In the genomic region with DNA sequence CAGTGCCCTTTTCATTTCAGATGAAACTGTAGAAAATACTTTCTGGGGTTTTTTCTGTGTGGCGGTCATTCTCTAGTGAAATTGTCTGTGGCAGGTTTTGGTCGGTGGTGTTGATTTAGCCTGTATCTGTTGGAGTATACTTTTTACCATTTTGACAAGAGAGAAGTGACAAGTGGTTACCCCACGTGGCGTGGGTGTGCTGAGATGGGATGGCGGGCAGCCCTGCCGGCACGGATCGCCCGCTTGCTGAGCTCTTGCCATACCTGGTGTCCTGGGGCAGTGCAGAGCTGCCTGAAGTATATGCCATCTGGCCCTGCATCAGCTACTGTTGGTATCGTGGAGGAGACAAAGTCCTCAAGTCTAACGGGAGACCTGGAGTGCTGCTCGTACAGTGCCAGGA, we compare ENCODE assay signal across 19 cellular contexts.
DNase-seq lines count a peak whose midpoint lies in the region; ATAC-seq and TF ChIP-seq lines count a peak whose summit lies in the region.
"Had no signal": no experiment of that assay in that cellular context is flagged by ENCODE, and none has a peak within 500 bp of the region (broad histone marks: within the 10 kb centered on the region; RNA-seq: fewer than 3 reads in every experiment).

No MANE protein-coding gene starts in this region.

- no peaks in the 10 kb centered on the region for H3K9me3 Mint-ChIP-seq in activated CD4-positive, alpha-beta T cell treated with anti-CD3 and anti-CD28 coated beads, Interleukin-2, amount 10 ng/mL, durations not matched to agents 24 days and 14 days
- no peaks in the 10 kb centered on the region for H3K9me3 Mint-ChIP-seq in activated CD4-positive, alpha-beta T cell treated with anti-CD3 and anti-CD28 coated beads, Interleukin-2, amount 10 ng/mL, durations not matched to agents 7 days and 5 days
- no peaks in the 10 kb centered on the region for H3K9me3 Mint-ChIP-seq in endothelial cell (ENCODE audit: unreplicated experiment)

- no peaks in the 10 kb centered on the region for H3K27me3 ChIP-seq in psoas muscle (ENCODE audit: insufficient read depth in 3 of 3, low read length in 2 of 3)

- H3K4me3 Mint-ChIP-seq in activated CD4-positive, alpha-beta T cell treated with anti-CD3 and anti-CD28 coated beads, Interleukin-2, amount 10 ng/mL, durations not matched to agents 24 days and 14 days: no peak overlapping the region
- H3K4me3 Mint-ChIP-seq in activated CD4-positive, alpha-beta T cell treated with anti-CD3 and anti-CD28 coated beads, Interleukin-2, amount 10 ng/mL, durations not matched to agents 7 days and 5 days: no peak overlapping the region
- no peak overlapping the region for H3K4me3 Mint-ChIP-seq in endothelial cell (ENCODE audit: unreplicated experiment)
- H3K4me3 Mint-ChIP-seq: CD14-positive monocyte had no signal

- H3K9me3 ChIP-seq in psoas muscle: no peaks in the 10 kb centered on the region
- H3K9me3 ChIP-seq: HAP-1 had no signal

- H3K36me3 Mint-ChIP-seq in activated CD4-positive, alpha-beta T cell treated with anti-CD3 and anti-CD28 coated beads, Interleukin-2, amount 10 ng/mL, durations not matched to agents 24 days and 14 days (ENCODE audit: low read depth): peaks cover 11% of the 10 kb centered on the region
- peaks cover 11% of the 10 kb centered on the region for H3K36me3 Mint-ChIP-seq in activated CD4-positive, alpha-beta T cell treated with anti-CD3 and anti-CD28 coated beads, Interleukin-2, amount 10 ng/mL, durations not matched to agents 7 days and 5 days (ENCODE audit: low read depth)
- H3K36me3 Mint-ChIP-seq in endothelial cell (ENCODE audit: low read depth, unreplicated experiment): peaks cover 16% of the 10 kb centered on the region

- DNase-seq in activated CD4-positive, alpha-beta T cell treated with anti-CD3 and anti-CD28 coated beads, Interleukin-2, amount 10 ng/mL, durations not matched to agents 24 days and 14 days: no peak
- no peak for DNase-seq in activated CD4-positive, alpha-beta T cell treated with anti-CD3 and anti-CD28 coated beads, Interleukin-2, amount 10 ng/mL, durations not matched to agents 7 days and 5 days
- DNase-seq in NCI-H524 (lab: John Stamatoyannopoulos, UW): peak; percentile 73 to 87
- no peak for DNase-seq in endothelial cell (ENCODE audit: low spot score)
- no peak for DNase-seq in psoas muscle
- DNase-seq in activated T-cell treated with anti-CD3 and anti-CD28 coated beads for 4 hours: no peak
- DNase-seq in stimulated activated naive CD4-positive, alpha-beta T cell (lab: John Stamatoyannopoulos, UW): no peak
- DNase-seq in effector CD4-positive, alpha-beta T cell: no peak
- DNase-seq: 8988T, DMS79 treated with DMSO at 0.1 percent for 48 hours, MM.1S, NCI-H1092 treated with DMSO at 0.1 percent for 48 hours, NCI-H146, NCI-H2081, NCI-H510A treated with DMSO at 0.1 percent for 48 hours, PC-3, RPMI8226 had no signal

- no peaks in the 10 kb centered on the region for H3K27me3 Mint-ChIP-seq in activated CD4-positive, alpha-beta T cell treated with anti-CD3 and anti-CD28 coated beads, Interleukin-2, amount 10 ng/mL, durations not matched to agents 24 days and 14 days
- no peaks in the 10 kb centered on the region for H3K27me3 Mint-ChIP-seq in activated CD4-positive, alpha-beta T cell treated with anti-CD3 and anti-CD28 coated beads, Interleukin-2, amount 10 ng/mL, durations not matched to agents 7 days and 5 days
- peaks cover 1% of the 10 kb centered on the region for H3K27me3 Mint-ChIP-seq in endothelial cell (ENCODE audit: unreplicated experiment)

- no peak for TF ChIP-seq CTCF in endothelial cell (IDR thresholded peaks at IDR 0.05; ENCODE audit: unreplicated experiment)
- TF ChIP-seq CTCF in psoas muscle (IDR thresholded peaks at IDR 0.05): no peak

- H3K27ac Mint-ChIP-seq in activated CD4-positive, alpha-beta T cell treated with anti-CD3 and anti-CD28 coated beads, Interleukin-2, amount 10 ng/mL, durations not matched to agents 24 days and 14 days: peak overlapping the region; percentile 8
- H3K27ac Mint-ChIP-seq in activated CD4-positive, alpha-beta T cell treated with anti-CD3 and anti-CD28 coated beads, Interleukin-2, amount 10 ng/mL, durations not matched to agents 7 days and 5 days: no peak overlapping the region
- H3K27ac Mint-ChIP-seq in endothelial cell (ENCODE audit: unreplicated experiment): peak overlapping the region; percentile 45

- POLR2A ChIA-PET in activated CD4-positive, alpha-beta T cell treated with anti-CD3 and anti-CD28 coated beads, Interleukin-2, amount 10 ng/mL, durations not matched to agents 7 days and 5 days (lab: Charles Lee): no interaction called here

- ATAC-seq in psoas muscle: no peak

- intact Hi-C loops in activated CD4-positive, alpha-beta T cell treated with anti-CD3 and anti-CD28 coated beads, Interleukin-2, amount 10 ng/mL, durations not matched to agents 24 days and 14 days (cut with micrococcal nuclease): no loop called here
- intact Hi-C loops in psoas muscle (cut with DNase I): no loop called here

- peaks cover 0 to 41% of the 10 kb centered on the region in 2 donors for H3K36me3 ChIP-seq in psoas muscle (ENCODE audit: insufficient read depth in 1 of 2, low read depth in 1 of 2)

- peaks cover 16% of the 10 kb centered on the region for H3K4me1 ChIP-seq in psoas muscle
- H3K4me1 ChIP-seq: HAP-1 had no signal

- CTCF ChIA-PET in activated CD4-positive, alpha-beta T cell treated with anti-CD3 and anti-CD28 coated beads, Interleukin-2, amount 10 ng/mL, durations not matched to agents 7 days and 5 days (lab: Charles Lee): interaction anchor here (0.6 kb wide), 1 partner anchor 230 kb away, joined by 3 read pairs; no protein-coding TSS in a partner anchor

- WGBS in psoas muscle, 3 donors: 68 to 90% (median 83%) methylated on average over 12 of the region's 12 CpGs

- H3K4me1 Mint-ChIP-seq in activated CD4-positive, alpha-beta T cell treated with anti-CD3 and anti-CD28 coated beads, Interleukin-2, amount 10 ng/mL, durations not matched to agents 24 days and 14 days: peaks cover 5% of the 10 kb centered on the region
- no peaks in the 10 kb centered on the region for H3K4me1 Mint-ChIP-seq in activated CD4-positive, alpha-beta T cell treated with anti-CD3 and anti-CD28 coated beads, Interleukin-2, amount 10 ng/mL, durations not matched to agents 7 days and 5 days
- peaks cover 13% of the 10 kb centered on the region for H3K4me1 Mint-ChIP-seq in endothelial cell (ENCODE audit: unreplicated experiment)

- H3K27ac ChIP-seq in psoas muscle: peak overlapping the region; percentile 42

- H3K4me3 ChIP-seq in psoas muscle: no peak overlapping the region
- H3K4me3 ChIP-seq: HAP-1 had no signal

Comparison
In these comparisons a context has a peak if more than half of its experiments do, and no peak if none do; other contexts are left out.
1. DNase-seq: peak in NCI-H524 (2 of 2); none in activated CD4-positive, alpha-beta T cell treated with anti-CD3 and anti-CD28 coated beads, Interleukin-2, amount 10 ng/mL, durations not matched to agents 24 days and 14 days (single experiment), activated CD4-positive, alpha-beta T cell treated with anti-CD3 and anti-CD28 coated beads, Interleukin-2, amount 10 ng/mL, durations not matched to agents 7 days and 5 days (single experiment), endothelial cell (single experiment), psoas muscle (0 of 2), activated T-cell treated with anti-CD3 and anti-CD28 coated beads for 4 hours (single experiment), stimulated activated naive CD4-positive, alpha-beta T cell (0 of 6) and effector CD4-positive, alpha-beta T cell (single experiment).